In the genomic region with DNA sequence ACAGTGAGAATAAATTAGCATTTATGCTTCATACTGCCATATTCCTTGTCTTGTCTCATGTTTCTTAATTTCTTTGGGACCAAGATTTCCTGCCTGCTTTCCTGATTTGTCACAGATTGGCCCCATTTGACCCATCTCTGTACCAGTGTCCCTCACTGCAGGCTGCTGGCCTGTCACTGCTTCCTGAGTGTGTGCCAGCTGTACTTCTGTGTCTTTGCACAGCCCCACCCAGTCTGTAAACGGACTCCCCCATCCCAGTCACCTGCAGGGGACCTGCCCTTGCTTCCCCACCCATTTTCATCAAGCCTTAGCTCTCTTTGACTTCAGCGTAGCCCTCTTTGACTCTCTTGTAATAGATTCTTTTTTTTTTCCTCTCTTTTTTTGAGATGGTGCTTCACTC, we compare ENCODE assay signal across 25 cellular contexts.
DNase-seq lines count a peak whose midpoint lies in the region; ATAC-seq and TF ChIP-seq lines count a peak whose summit lies in the region.
"Had no signal": no experiment of that assay in that cellular context is flagged by ENCODE, and none has a peak within 500 bp of the region (broad histone marks: within the 10 kb centered on the region; RNA-seq: fewer than 3 reads in every experiment).

No MANE protein-coding gene starts in this region.

- H3K4me1 ChIP-seq in HEK293 (ENCODE audit: control insufficient read depth, insufficient read depth, low read length): peaks cover 7% of the 10 kb centered on the region
- peaks cover 11 to 39% of the 10 kb centered on the region in 2 donors for H3K4me1 ChIP-seq in ascending aorta
- peaks cover 16% of the 10 kb centered on the region for H3K4me1 ChIP-seq in mesenchymal stem cell (ENCODE audit: control insufficient read depth, insufficient read depth, low read depth, low read length)
- H3K4me1 ChIP-seq in thoracic aorta (ENCODE audit: control insufficient read depth in 1 of 2, low read depth in 2 of 2): peaks cover 26 to 76% of the 10 kb centered on the region in 2 donors

- no peak overlapping the region for H3K23ac ChIP-seq in mesenchymal stem cell (ENCODE audit: low read length in 2 of 2)

- no peak overlapping the region for H4K8ac ChIP-seq in mesenchymal stem cell (ENCODE audit: low read length)

- no peak overlapping the region for H3K9ac ChIP-seq in mesenchymal stem cell (ENCODE audit: low read length)

- peak overlapping the region in 1 of 2 experiments; percentile 76 for H3K14ac ChIP-seq in mesenchymal stem cell (ENCODE audit: low read length in 2 of 2)

- WGBS in mesenchymal stem cell: 91% methylated on average over 2 of the region's 2 CpGs

- H3K4me3 ChIP-seq in HEK293 (ENCODE audit: low read depth, low read length) (no peak overlapping the region), ascending aorta (no peak overlapping the region), mesenchymal stem cell (ENCODE audit: insufficient read depth in 1 of 2, low read depth in 1 of 2, low read length in 2 of 2) (no peak overlapping the region), thoracic aorta (no peak overlapping the region)
- H3K4me3 ChIP-seq: cardiac muscle cell, esophagus squamous epithelium, skin epidermis had no signal

- H3K4me2 ChIP-seq in mesenchymal stem cell (ENCODE audit: low read length, poor library complexity, severe bottlenecking): no peak overlapping the region

- peaks cover 35% of the 10 kb centered on the region for H3K79me1 ChIP-seq in mesenchymal stem cell (replicated peaks; ENCODE audit: low read length, poor library complexity, severe bottlenecking)

- ATAC-seq in thoracic aorta (ENCODE audit: insufficient number of reproducible peaks, low FRiP score, low read depth) (no peak), GM19035 (IDR thresholded peaks at IDR 0.05; ENCODE audit: unreplicated experiment) (no peak)
- ATAC-seq: activated T-helper 17 cell treated with anti-CD3 and anti-CD28 coated beads, Interleukin-2, amount 50 U/mL, for 72 hours had no signal

- TF ChIP-seq CTCF in HEK293 (tag by site-specific recombination; IDR thresholded peaks at IDR 0.05) (no peak), ascending aorta (IDR thresholded peaks at IDR 0.05) (no peak), thoracic aorta (IDR thresholded peaks at IDR 0.05) (no peak)

- H2BK5ac ChIP-seq in mesenchymal stem cell (ENCODE audit: low read depth, low read length, poor library complexity, severe bottlenecking): no peak overlapping the region

- H2BK120ac ChIP-seq in mesenchymal stem cell (ENCODE audit: low read depth, low read length): no peak overlapping the region

- H3K18ac ChIP-seq in mesenchymal stem cell (ENCODE audit: low read depth in 1 of 2, low read length in 2 of 2): peak overlapping the region in 1 of 2 experiments; percentile 76

- CTCF ChIA-PET in HEK293 (lab: Yijun Ruan, JAX): interaction anchor here (0.6 to 0.7 kb wide), 2 partner anchors 141 to 1590 kb away, joined by 3 to 4 read pairs; no protein-coding TSS in a partner anchor

- no peak overlapping the region for H2AFZ ChIP-seq in mesenchymal stem cell (ENCODE audit: low read depth, low read length)

- intact Hi-C loops in ascending aorta (cut with DNase I): no loop called here

- H3K27me3 ChIP-seq in ascending aorta (no peaks in the 10 kb centered on the region), mesenchymal stem cell (ENCODE audit: control insufficient read depth in 1 of 2, insufficient read depth in 1 of 2, low read length in 2 of 2) (no peaks in the 10 kb centered on the region), thoracic aorta (replicated peaks; ENCODE audit: insufficient read depth) (no peaks in the 10 kb centered on the region)
- H3K27me3 ChIP-seq: cardiac muscle cell, esophagus squamous epithelium had no signal

- POLR2A ChIA-PET in HEK293 (lab: Yijun Ruan, JAX): no interaction called here

- no peak overlapping the region for H4K91ac ChIP-seq in mesenchymal stem cell (ENCODE audit: low read length)

- H3K27ac ChIP-seq in HEK293 (ENCODE audit: extremely low read depth, low read depth, low read length) (no peak overlapping the region), ascending aorta (peak overlapping the region; percentile 24 to 62), mesenchymal stem cell (ENCODE audit: low read length, poor library complexity, severe bottlenecking) (no peak overlapping the region), thoracic aorta (peak overlapping the region; percentile 39 to 51)
- H3K27ac ChIP-seq: cardiac muscle cell, esophagus squamous epithelium, HL-60, skin epidermis had no signal

- no peak overlapping the region for H2BK15ac ChIP-seq in mesenchymal stem cell (ENCODE audit: low read depth, poor library complexity, severe bottlenecking)

- H2AK5ac ChIP-seq in mesenchymal stem cell (ENCODE audit: low read length, severe bottlenecking): peak overlapping the region; percentile 19

- DNase-seq in ascending aorta (ENCODE audit: low spot score in 2 of 2): peak in 1 of 2 donors; percentile 60
- DNase-seq in mesenchymal stem cell: no peak
- no peak for DNase-seq in thoracic aorta (ENCODE audit: low spot score)
- DNase-seq in RKO (ENCODE audit: low spot score): no peak
- no peak for DNase-seq in activated T-cell treated with anti-CD3 and anti-CD28 coated beads, Interleukin-2, amount 50 U/mL, for 48 hours
- DNase-seq: activated CD4-positive, alpha-beta memory T cell treated with anti-CD3 and anti-CD28 coated beads, Interleukin-2, amount 10 ng/mL, durations not matched to agents 7 days and 5 days; activated CD4-positive, alpha-beta T cell treated with anti-CD3 and anti-CD28 coated beads for 1 hour; activated CD8-positive, alpha-beta memory T cell treated with anti-CD3 and anti-CD28 coated beads, Interleukin-2, amount 50 U/mL, for 48 hours; CD8-positive, alpha-beta memory T cell; esophagus squamous epithelium; foreskin melanocyte; Karpas-422; kidney glomerular epithelial cell; MV-4-11; naive B cell; NCI-H1694; NCI-H2171; NCI-H510A treated with DMSO at 0.1 percent for 48 hours; nucleus accumbens had no signal

- H2BK12ac ChIP-seq in mesenchymal stem cell (ENCODE audit: low read length in 2 of 2): peak overlapping the region in 1 of 2 experiments; percentile 61

- H3K9me3 ChIP-seq in HEK293 (ENCODE audit: control insufficient read depth, insufficient read depth, low read depth, low read length): no peaks in the 10 kb centered on the region
- no peaks in the 10 kb centered on the region for H3K9me3 ChIP-seq in ascending aorta
- no peaks in the 10 kb centered on the region for H3K9me3 ChIP-seq in mesenchymal stem cell (ENCODE audit: control insufficient read depth, low read length)
- H3K9me3 ChIP-seq in thoracic aorta: no peaks in the 10 kb centered on the region
- H3K9me3 ChIP-seq: esophagus squamous epithelium had no signal

- peak overlapping the region in 1 of 2 experiments; percentile 66 for H3K4ac ChIP-seq in mesenchymal stem cell (ENCODE audit: low read depth in 1 of 2, low read length in 2 of 2)

- H3K36me3 ChIP-seq in HEK293 (ENCODE audit: control insufficient read depth in 2 of 2, insufficient read depth in 1 of 2, low read length in 2 of 2): no peaks in the 10 kb centered on the region
- peaks cover 4 to 5% of the 10 kb centered on the region in 2 donors for H3K36me3 ChIP-seq in ascending aorta
- H3K36me3 ChIP-seq in mesenchymal stem cell (ENCODE audit: control insufficient read depth in 1 of 2, insufficient read depth in 2 of 2, low read depth in 1 of 2, low read length in 2 of 2): peaks cover 17 to 48% of the 10 kb centered on the region in 2 experiments
- H3K36me3 ChIP-seq in thoracic aorta: no peaks in the 10 kb centered on the region
- H3K36me3 ChIP-seq: cardiac muscle cell had no signal

TF ChIP-seq in HEK293, 187 proteins besides CTCF, POLR2A, EP300 and RAD21:
- TF ChIP-seq KLF1 (tag by site-specific recombination; IDR thresholded peaks at IDR 0.05) (peak; percentile 81), SETDB1 (IDR thresholded peaks at IDR 0.05; ENCODE audit: insufficient read length, low read length) (no peak)

Comparison
In these comparisons a context has a peak if more than half of its experiments do, and no peak if none do; other contexts are left out.
1. H3K27ac ChIP-seq: peak in ascending aorta (2 of 2) and thoracic aorta (2 of 2); none in HEK293 (single experiment) and mesenchymal stem cell (single experiment).